In genomic region chr3:152196782-152197181, GRCh38 we compare ENCODE assay signal across 8 cellular contexts.
DNase-seq lines count a peak whose midpoint lies in the region; ATAC-seq, FAIRE-seq and TF ChIP-seq lines count a peak whose summit lies in the region.

No MANE protein-coding gene starts in this region.

- no peaks in the 10 kb centered on the region for H3K79me2 ChIP-seq in OCI-LY7 (ENCODE audit: insufficient read depth, low read depth, low read length)

- H3K9me3 Mint-ChIP-seq in Caco-2 (ENCODE audit: unreplicated experiment), result no peaks in the 10 kb centered on the region

- POLR2A ChIA-PET in OCI-LY7 (lab: Charles Lee) (interaction anchor here (0.5 to 1.3 kb wide), 6 partner anchors 19 to 1628 kb away, joined by 3 read pairs; no protein-coding TSS in a partner anchor), Caco-2 (lab: Charles Lee) (no interaction called here)

- no peak overlapping the region for H3K27ac Mint-ChIP-seq in Caco-2 (ENCODE audit: unreplicated experiment)

- H3K9me3 ChIP-seq in OCI-LY7 (ENCODE audit: low read length) (no peaks in the 10 kb centered on the region), Caco-2 (no peaks in the 10 kb centered on the region)

- BruUV-seq in OCI-LY7 (replicated peaks; lab: Mats Ljungman, UMichigan), result no TSS peak
- no TSS peak for BruUV-seq in Caco-2 (replicated peaks; lab: Mats Ljungman, UMichigan)

- H3K4me3 ChIP-seq in OCI-LY7 (ENCODE audit: low read depth, low read length, poor library complexity, severe bottlenecking), result peak overlapping the region; percentile 48
- no peak overlapping the region for H3K4me3 ChIP-seq in Caco-2 (ENCODE audit: low read depth, low read length)

- H3K4me1 ChIP-seq in OCI-LY7 (ENCODE audit: insufficient read depth, low read length, poor library complexity, severe bottlenecking), result peaks cover 70% of the 10 kb centered on the region
- peaks cover 4% of the 10 kb centered on the region; the same call in 1 of the 2 replicates for H3K4me1 ChIP-seq in Caco-2

- CTCF ChIA-PET in OCI-LY7 (lab: Charles Lee; ENCODE audit: unreplicated experiment), result no interaction called here
- CTCF ChIA-PET in Caco-2 (lab: Charles Lee), result no interaction called here

- H3K27me3 Mint-ChIP-seq in Caco-2 (ENCODE audit: insufficient read depth, unreplicated experiment), result no peaks in the 10 kb centered on the region

- no peaks in the 10 kb centered on the region for H3K36me3 Mint-ChIP-seq in Caco-2 (ENCODE audit: insufficient read depth, unreplicated experiment)

- no peak overlapping the region for H3K4me3 Mint-ChIP-seq in Caco-2 (ENCODE audit: unreplicated experiment)

- no peaks in the 10 kb centered on the region for H3K9me2 ChIP-seq in OCI-LY7 (ENCODE audit: insufficient read depth, low read length)

- peak; percentile 57 for DNase-seq in OCI-LY7 (ENCODE audit: low spot score)
- peak; percentile 22 for DNase-seq in midbrain (lab: John Stamatoyannopoulos, UW)
- DNase-seq in H54 (ENCODE audit: insufficient read length, low spot score), result no peak
- no peak for DNase-seq in omental fat pad (ENCODE audit: low spot score)
- DNase-seq in NCI-H1048 (lab: John Stamatoyannopoulos, UW), result no peak
- DNase-seq in Caco-2, result no peak

- no peak for TF ChIP-seq POLR2A in H54 (IDR thresholded peaks at IDR 0.05; ENCODE audit: low read depth, low read length)

- no peak for TF ChIP-seq CTCF in OCI-LY7 (conservative IDR thresholded peaks at IDR 0.05; ENCODE audit: low read length)
- TF ChIP-seq CTCF in omental fat pad (IDR thresholded peaks at IDR 0.05), result no peak
- no peak for TF ChIP-seq CTCF in Caco-2 (IDR thresholded peaks at IDR 0.05; ENCODE audit: insufficient read depth in 1 of 2, low read depth in 1 of 2, low read length in 1 of 2, severe bottlenecking in 1 of 2, unreplicated experiment in 1 of 2)

- FAIRE-seq in H54 (lab: Jason Lieb, UNC), result no peak

- H3K4me1 Mint-ChIP-seq in Caco-2 (ENCODE audit: low read depth, unreplicated experiment), result no peaks in the 10 kb centered on the region

- H3K36me3 ChIP-seq in OCI-LY7 (ENCODE audit: insufficient read depth, low read length) (no peaks in the 10 kb centered on the region), Caco-2 (ENCODE audit: control insufficient read depth, insufficient read depth, low read length) (no peaks in the 10 kb centered on the region)

- H3K27ac ChIP-seq in OCI-LY7 (ENCODE audit: low read depth, low read length, poor library complexity, severe bottlenecking), result peak overlapping the region; percentile 63

- intact Hi-C loops in OCI-LY7 (cut with micrococcal nuclease; ENCODE audit: unreplicated experiment) (no loop called here), Caco-2 (cut with micrococcal nuclease; ENCODE audit: unreplicated experiment) (no loop called here)

- peak overlapping the region; percentile 86 for H3K4me2 ChIP-seq in OCI-LY7 (ENCODE audit: low read length)

- H3K27me3 ChIP-seq in Caco-2 (replicated peaks; ENCODE audit: control insufficient read depth, insufficient read depth, low read length), result no peaks in the 10 kb centered on the region

- peak overlapping the region; percentile 82 for H2AFZ ChIP-seq in OCI-LY7 (ENCODE audit: low read length)

- ATAC-seq in GM18858 (IDR thresholded peaks at IDR 0.05; ENCODE audit: unreplicated experiment) (peak; percentile 40), HG02678 (IDR thresholded peaks at IDR 0.05; ENCODE audit: unreplicated experiment) (peak; percentile 45), omental fat pad (ENCODE audit: low FRiP score) (no peak)

- H4K20me1 ChIP-seq in OCI-LY7 (ENCODE audit: insufficient read depth, low read length), result no peaks in the 10 kb centered on the region

Comparison
In these comparisons a context has a peak if more than half of its experiments do, and no peak if none do; other contexts are left out.
1. DNase-seq: peak in OCI-LY7 (single experiment) and midbrain (single experiment); none in H54 (single experiment), omental fat pad (single experiment), NCI-H1048 (single experiment) and Caco-2 (0 of 2).